In the genomic region with DNA sequence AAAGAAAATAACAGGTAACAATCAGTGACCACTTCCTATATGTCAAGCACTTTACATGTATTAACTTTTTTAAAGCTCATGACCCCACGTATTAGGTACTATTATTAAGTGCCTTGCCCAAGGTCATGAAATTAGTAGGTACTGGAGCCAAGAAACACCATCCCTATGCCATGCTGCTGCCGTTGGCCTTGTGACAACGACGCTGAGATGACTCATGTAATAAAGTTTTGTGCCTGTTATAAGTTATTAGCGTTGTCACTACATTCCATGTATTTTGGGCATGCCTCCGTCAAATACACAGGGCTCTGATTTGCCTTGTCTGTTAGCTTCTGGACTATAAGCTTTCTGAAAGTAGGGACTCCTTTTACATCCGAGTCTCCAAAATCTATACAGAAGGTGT, we compare ENCODE assay signal across 2 cellular contexts.
TF ChIP-seq lines count a peak whose summit lies in the region.

No MANE protein-coding gene starts in this region.

TF ChIP-seq in HCT116, 20 proteins besides CTCF, POLR2A, EP300 and RAD21:
- TF ChIP-seq SP1 (IDR thresholded peaks at IDR 0.05; ENCODE audit: low read depth) (peak; percentile 32; the same call in 1 of the 2 replicates), CEBPB (IDR thresholded peaks at IDR 0.05; ENCODE audit: low read depth) (no peak)
TF ChIP-seq in HCT116: peak in this region for 1.

TF ChIP-seq in K562, 482 proteins besides CTCF, POLR2A, EP300 and RAD21:
- TF ChIP-seq ZNF76 (CRISPR knock-in tag; IDR thresholded peaks at IDR 0.05; ENCODE audit: borderline replicate concordance): no peak
- no peak for TF ChIP-seq CREBBP (IDR thresholded peaks at IDR 0.05; ENCODE audit: low read depth, low read length)
- no peak for TF ChIP-seq TEAD4 (IDR thresholded peaks at IDR 0.05; ENCODE audit: low read length)
- TF ChIP-seq TEAD4 (CRISPR knock-in tag; IDR thresholded peaks at IDR 0.05; ENCODE audit: borderline replicate concordance): no peak
